Comparison of ENCODE assay signal across 7 cellular contexts in the genomic region with DNA sequence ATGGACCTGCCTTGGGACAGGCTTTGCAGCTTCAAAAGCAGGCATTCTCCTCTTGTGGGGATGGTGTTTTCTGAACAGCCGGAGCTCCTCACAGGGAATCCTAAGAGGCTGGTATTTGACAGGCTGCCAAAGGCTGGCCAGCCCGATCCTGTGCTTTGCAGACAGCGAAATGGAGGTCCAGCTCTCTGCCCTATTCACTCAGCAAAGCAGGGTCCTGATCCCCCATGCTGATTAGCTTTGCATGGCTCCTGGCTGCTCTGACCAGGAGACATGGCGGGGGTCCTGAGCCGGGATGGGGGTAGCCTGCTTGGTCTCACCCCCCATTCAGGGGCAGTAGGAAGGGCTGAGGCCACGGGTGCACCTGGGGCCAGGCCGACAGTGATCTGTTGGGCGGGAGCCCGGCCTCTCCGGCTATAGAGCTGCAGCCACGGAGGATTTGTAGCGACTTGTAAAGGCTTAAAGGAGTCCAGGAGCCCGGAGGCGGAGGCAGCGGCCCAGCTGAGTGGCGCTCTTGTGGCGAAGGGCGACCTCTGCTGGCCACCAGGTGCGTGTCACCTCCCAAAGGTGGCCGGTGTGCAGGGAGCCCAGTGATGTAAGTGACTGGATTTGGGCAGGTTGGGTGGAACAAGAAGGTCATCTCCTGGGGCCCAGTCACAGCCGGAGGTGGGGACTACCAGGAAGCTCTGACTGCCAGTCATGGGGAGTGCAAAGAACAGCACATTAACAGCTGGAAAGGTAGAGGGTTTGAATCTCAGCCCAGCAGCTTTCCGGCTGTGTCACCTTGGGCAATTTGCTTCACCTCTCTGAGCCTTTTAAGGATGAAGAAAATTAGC.
A peak's percentile ranks its signal among the peaks of the same experiment; 100 is the strongest.
DNase-seq lines count a peak whose midpoint lies in the region; ATAC-seq, FAIRE-seq and TF ChIP-seq lines count a peak whose summit lies in the region.

No MANE protein-coding gene starts in this region.

- H3K27ac ChIP-seq in VCaP = peak overlapping the region; percentile 75

- TF ChIP-seq CTCF in VCaP (conservative IDR thresholded peaks at IDR 0.05) = peak; percentile 94

- DNase-seq in GM12892 (ENCODE audit: insufficient read length) = peak; percentile 84
- peak; percentile 33 for DNase-seq in NCI-H2107 (lab: John Stamatoyannopoulos, UW)
- DNase-seq in T47D (ENCODE audit: low read depth in 1 of 2, low spot score in 1 of 2) = peak; percentile 80 to 94
- DNase-seq in immature natural killer cell = peak; percentile 61 to 74 (median 70)
- DNase-seq in stimulated activated CD4-positive, alpha-beta T cell treated with anti-CD3 and anti-CD28 coated beads, Interleukin-12 subunit alpha, Interleukin-12 subunit beta, amount 100 ng/mL, for 24 hours (ENCODE audit: low read depth in 2 of 2) = peak; percentile 64 to 68

- H3K27me3 Mint-ChIP-seq in immature natural killer cell (ENCODE audit: low read depth in 3 of 3) = peaks cover 0 to 3% (median 2%) of the 10 kb centered on the region in 3 donors

- no peak overlapping the region for H3K27ac Mint-ChIP-seq in immature natural killer cell

- in situ Hi-C loops in T47D (cut with HindIII; ENCODE audit: low pct_unique_long_range_greater_than_20kb, low sequenced_read_pairs) = no loop called here

- peaks cover 3 to 12% of the 10 kb centered on the region in 2 donors for H3K4me1 Mint-ChIP-seq in immature natural killer cell

- H3K4me3 Mint-ChIP-seq in immature natural killer cell = no peak overlapping the region

- FAIRE-seq in GM12892 (lab: Jason Lieb, UNC) = peak; percentile 95

- TF ChIP-seq POLR2A in GM12892 (IDR thresholded peaks at IDR 0.05; ENCODE audit: low read depth, low read length) = no peak

- H3K9me3 Mint-ChIP-seq in immature natural killer cell = peaks cover 0 to 3% (median 0%) of the 10 kb centered on the region in 6 donors

- H3K36me3 Mint-ChIP-seq in immature natural killer cell = no peaks in the 10 kb centered on the region

- ATAC-seq in HG02852 (IDR thresholded peaks at IDR 0.05; ENCODE audit: unreplicated experiment) = peak; percentile 74

Comparison
In these comparisons a context has a peak if more than half of its experiments do, and no peak if none do; other contexts are left out.
1. Peak in every context shown above with its lines: DNase-seq, ATAC-seq and H3K27ac ChIP-seq.
2. DNase-seq: peak in every context shown above with its lines; median percentile 87 in T47D; 84 in GM12892; 70 in immature natural killer cell; 66 in stimulated activated CD4-positive, alpha-beta T cell treated with anti-CD3 and anti-CD28 coated beads, Interleukin-12 subunit alpha, Interleukin-12 subunit beta, amount 100 ng/mL, for 24 hours; 33 in NCI-H2107.